In genomic region chr11:68259122-68259959, GRCh38 we compare ENCODE assay signal across 30 cellular contexts. TPM values are rescaled to one million over a fixed set of nuclear protein-coding genes. Genes with fewer than 3 reads are reported as not detected.
DNase-seq lines count a peak whose midpoint lies in the region; ATAC-seq, FAIRE-seq and TF ChIP-seq lines count a peak whose summit lies in the region.
"Had no signal": no experiment of that assay in that cellular context is flagged by ENCODE, and none has a peak within 500 bp of the region (broad histone marks: within the 10 kb centered on the region; RNA-seq: fewer than 3 reads in every experiment).

No MANE protein-coding gene starts in this region.

- H3K9me1 ChIP-seq in K562 (ENCODE audit: control insufficient read depth, insufficient read depth, low read length), result no peaks in the 10 kb centered on the region

- no peaks in the 10 kb centered on the region for H3K79me2 ChIP-seq in H9 (ENCODE audit: insufficient read depth, low read length)
- no peaks in the 10 kb centered on the region for H3K79me2 ChIP-seq in K562 (ENCODE audit: control insufficient read depth, insufficient read depth, low read length)

- no peak overlapping the region for H3K14ac ChIP-seq in H9 (ENCODE audit: insufficient read depth, low read length)

- H3K4me3 ChIP-seq in K562 (no peak overlapping the region), left ventricle myocardium inferior (no peak overlapping the region)
- H3K4me3 ChIP-seq: coronary artery, left lung, prostate gland, right lobe of liver, spleen, transverse colon had no signal

- no peak overlapping the region for H3K23ac ChIP-seq in H9 (ENCODE audit: insufficient read length, low read depth, low read length)

- no TSS peak for BruUV-seq in K562 (replicated peaks; lab: Mats Ljungman, UMichigan)

- DNase-seq in AG20443 (ENCODE audit: low spot score), result peak; percentile 4
- peak; percentile 27 for DNase-seq in H9
- peak in 1 of 4 experiments; percentile 10 for DNase-seq in K562 (ENCODE audit: extremely low read depth in 1 of 4, low spot score in 3 of 4)
- no peak for DNase-seq in naive B cell
- DNase-seq in NCI-H526 treated with DMSO at 0.1 percent for 48 hours (lab: John Stamatoyannopoulos, UW), result no peak
- no peak for DNase-seq in left ventricle myocardium inferior
- DNase-seq in KBM-7, result no peak
- DNase-seq: activated effector memory CD4-positive, alpha-beta T cell treated with Interleukin-2 at 50 U/mL for 16 hours; activated naive CD8-positive, alpha-beta T cell treated with anti-CD3 and anti-CD28 coated beads for 36 hours; aorta; CD8-positive, alpha-beta memory T cell; effector memory CD4-positive, alpha-beta T cell; EL; left lung; NCI-H2029; NCI-H524 treated with DMSO at 0.1 percent for 48 hours; OCI-M1; SK-N-SH; spleen; stimulated activated CD8-positive, alpha-beta memory T cell treated with anti-CD3 and anti-CD28 coated beads, Interleukin-4, amount 100 ng/mL, for 48 hours; transverse colon had no signal

- no peak overlapping the region for H3K18ac ChIP-seq in H9 (ENCODE audit: insufficient read length, low read depth, low read length)

- POLR2A ChIA-PET in K562 (lab: Yijun Ruan, JAX), result interaction anchor here (0.7 to 3.8 kb wide), 5 partner anchors 12 to 146 kb away, joined by 3 to 23 read pairs (median 4); partner anchors contain the start of gene C11orf24

- H2BK5ac ChIP-seq in H9 (ENCODE audit: insufficient read length, low read length), result no peak overlapping the region

- H4K91ac ChIP-seq in H9 (ENCODE audit: insufficient read length, low read depth, low read length), result no peak overlapping the region

- H3K4me2 ChIP-seq in H9 (ENCODE audit: insufficient read depth, insufficient read length, low read length), result no peak overlapping the region
- H3K4me2 ChIP-seq in K562 (ENCODE audit: insufficient read depth, low read length), result no peak overlapping the region
- H3K4me2 ChIP-seq: SK-N-SH had no signal

- TF ChIP-seq POLR2A in K562 (conservative IDR thresholded peaks at IDR 0.05), result no peak; the same call in 1 of the 2 replicates

- intact Hi-C loops in K562 (cut with micrococcal nuclease) (loop anchor here (5.0 kb wide), 2 partner anchors 123 to 188 kb away; no protein-coding TSS in a partner anchor), left ventricle myocardium inferior (cut with micrococcal nuclease) (loop anchor here (10.0 kb wide), 1 partner anchor 185 kb away; no protein-coding TSS in a partner anchor)

- H3K9me3 Mint-ChIP-seq in H9 (no peaks in the 10 kb centered on the region), naive B cell (peaks cover 0 to 2% (median 0%) of the 10 kb centered on the region in 7 donors)
- H3K9me3 Mint-ChIP-seq: activated naive CD8-positive, alpha-beta T cell treated with anti-CD3 and anti-CD28 coated beads for 36 hours; CD8-positive, alpha-beta memory T cell had no signal

- H2AFZ ChIP-seq in H9 (ENCODE audit: low read length) (no peak overlapping the region), K562 (ENCODE audit: low read depth, low read length) (no peak overlapping the region)

- H4K20me1 ChIP-seq in H9 (ENCODE audit: control insufficient read depth, insufficient read depth, insufficient read length), result no peaks in the 10 kb centered on the region
- H4K20me1 ChIP-seq in K562 (replicated peaks; ENCODE audit: control insufficient read depth, insufficient read depth, low read length), result peaks cover 3% of the 10 kb centered on the region; the same call in 1 of the 2 replicates

- no peak for ATAC-seq in K562
- ATAC-seq in naive B cell (ENCODE audit: low read depth in 2 of 2), result no peak
- ATAC-seq in GM21423 (IDR thresholded peaks at IDR 0.05; ENCODE audit: unreplicated experiment), result no peak
- ATAC-seq: activated CD4-positive, CD25-positive, alpha-beta regulatory T cell treated with anti-CD3 and anti-CD28 coated beads, Interleukin-2, amount 50 U/mL, for 24 hours; HCT116; left lung had no signal

- no peak overlapping the region for H3K4me3 Mint-ChIP-seq in H9
- H3K4me3 Mint-ChIP-seq in naive B cell, result peak overlapping the region in 1 of 8 donors; percentile 30
- H3K4me3 Mint-ChIP-seq: activated naive CD8-positive, alpha-beta T cell treated with anti-CD3 and anti-CD28 coated beads for 36 hours; CD8-positive, alpha-beta memory T cell had no signal

- peaks cover 21 to 39% (median 30%) of the 10 kb centered on the region in 3 experiments; a peak in 6 of 7 replicates for H3K36me3 Mint-ChIP-seq in H9 (ENCODE audit: insufficient read depth in 1 of 3, low read depth in 3 of 3)
- H3K36me3 Mint-ChIP-seq in naive B cell, result peaks cover 10 to 19% of the 10 kb centered on the region in 2 donors

- H3K36me3 ChIP-seq in K562 (ENCODE audit: control insufficient read depth, insufficient read depth, low read length), result peaks cover 38% of the 10 kb centered on the region; the same call in 2 of the 3 replicates
- peaks cover 40% of the 10 kb centered on the region for H3K36me3 ChIP-seq in left ventricle myocardium inferior

- H3K27me3 ChIP-seq in H9 (ENCODE audit: insufficient read depth, low read length) (no peaks in the 10 kb centered on the region), K562 (ENCODE audit: control insufficient read depth in 2 of 2, insufficient read depth in 2 of 2, low read length in 2 of 2) (no peaks in the 10 kb centered on the region), left ventricle myocardium inferior (ENCODE audit: low read depth) (no peaks in the 10 kb centered on the region)
- H3K27me3 ChIP-seq: left lung, neutrophil, right lobe of liver, spleen, transverse colon had no signal

- TF ChIP-seq RAD21 in K562 (CRISPR knock-in tag; conservative IDR thresholded peaks at IDR 0.05 in 1 of 2, IDR thresholded peaks at IDR 0.05 in 1 of 2), result no peak

- in situ Hi-C loops in K562 (cut with MboI) (loop anchor here (5.0 to 10.0 kb wide), 2 partner anchors 38 to 185 kb away; no protein-coding TSS in a partner anchor), KBM-7 (cut with MboI; ENCODE audit: low pct_unique_long_range_greater_than_20kb, low sequenced_read_pairs) (loop anchor here (10.0 kb wide), 1 partner anchor 45 kb away; no protein-coding TSS in a partner anchor)

- CTCF ChIA-PET in K562 (lab: Yijun Ruan, JAX; ENCODE audit: low intra/inter-chr PET ratio), result no interaction called here

- TF ChIP-seq EP300 in K562 (IDR thresholded peaks at IDR 0.05; ENCODE audit: low read length), result no peak

- H3T11ph ChIP-seq in H9 (ENCODE audit: low read length), result no peak overlapping the region

- H2AK5ac ChIP-seq in H9 (ENCODE audit: insufficient read length, low read length), result no peak overlapping the region

- H2BK20ac ChIP-seq in H9 (ENCODE audit: low read depth, low read length, poor library complexity, severe bottlenecking), result no peak overlapping the region

- H3K4me1 ChIP-seq in H9 (ENCODE audit: insufficient read depth, low read length) (peaks cover 3% of the 10 kb centered on the region; the same call in 1 of the 2 replicates), K562 (replicated peaks in 1 of 2; ENCODE audit: control insufficient read depth in 2 of 2, insufficient read depth in 2 of 2, low read length in 2 of 2) (peaks cover 9 to 15% of the 10 kb centered on the region in 2 experiments; a peak in 4 of 5 replicates), left ventricle myocardium inferior (peaks cover 21% of the 10 kb centered on the region)
- H3K4me1 ChIP-seq: prostate gland had no signal

- H3K27me3 Mint-ChIP-seq in H9 (ENCODE audit: low read depth) (peaks cover 12% of the 10 kb centered on the region), naive B cell (no peaks in the 10 kb centered on the region)

- H3K4ac ChIP-seq in H9 (ENCODE audit: low read depth, low read length), result no peak overlapping the region

- TF ChIP-seq CTCF in H9 (conservative IDR thresholded peaks at IDR 0.05), result no peak
- no peak for TF ChIP-seq CTCF in K562 (IDR thresholded peaks at IDR 0.05 in 2 of 3, conservative IDR thresholded peaks at IDR 0.05 in 1 of 3; ENCODE audit: insufficient read depth in 2 of 3, low read depth in 1 of 3, low read length in 3 of 3)
- no peak for TF ChIP-seq CTCF in left ventricle myocardium inferior (IDR thresholded peaks at IDR 0.05; ENCODE audit: borderline replicate concordance)

- no peak for FAIRE-seq in K562 (lab: Jason Lieb, UNC)
- FAIRE-seq: GM18507, TTC549 had no signal

- H3K4me1 Mint-ChIP-seq in H9, result peaks cover 9 to 10% of the 10 kb centered on the region in 2 experiments
- peaks cover 23 to 50% (median 45%) of the 10 kb centered on the region in 3 donors for H3K4me1 Mint-ChIP-seq in naive B cell

- H4K8ac ChIP-seq in H9 (replicated peaks; ENCODE audit: insufficient read length, low read depth, low read length), result no peak overlapping the region

- no peaks in the 10 kb centered on the region for H3K79me1 ChIP-seq in H9 (ENCODE audit: insufficient read depth, low read depth, low read length, poor library complexity, severe bottlenecking)

- H3K27ac Mint-ChIP-seq in H9 (peak overlapping the region; percentile 62 to 88 (median 74); a peak in 4 of 7 replicates), naive B cell (peak overlapping the region in 5 of 6 donors; percentile 70 to 90 (median 86))
- H3K27ac Mint-ChIP-seq: activated naive CD8-positive, alpha-beta T cell treated with anti-CD3 and anti-CD28 coated beads for 36 hours had no signal

- H2BK120ac ChIP-seq in H9 (ENCODE audit: low read depth, low read length, poor library complexity, severe bottlenecking), result no peak overlapping the region

- H3K23me2 ChIP-seq in H9 (ENCODE audit: insufficient read length, low read depth, low read length, poor library complexity, severe bottlenecking), result no peaks in the 10 kb centered on the region

- H2BK15ac ChIP-seq in H9 (ENCODE audit: low read depth, low read length), result no peak overlapping the region

- no peak overlapping the region for H3K56ac ChIP-seq in H9 (ENCODE audit: insufficient read length, low read depth, low read length)

- WGBS in H9 (ENCODE audit: extremely low coverage, insufficient read length, low lambda C conversion rate), result no CpG with 5 or more reads among the region's 15 CpGs
- 76% methylated on average over 14 of the region's 15 CpGs for WGBS in K562 (ENCODE audit: insufficient coverage, low coverage, missing lambda C conversion rate)

- H3K9me3 ChIP-seq in H9 (ENCODE audit: control insufficient read depth, low read depth, low read length) (no peaks in the 10 kb centered on the region), K562 (replicated peaks; ENCODE audit: control insufficient read depth, insufficient read depth, low read depth, low read length) (no peaks in the 10 kb centered on the region), left ventricle myocardium inferior (replicated peaks) (no peaks in the 10 kb centered on the region)
- H3K9me3 ChIP-seq: left lung, neutrophil, prostate gland, right lobe of liver, SK-N-SH, spleen, transverse colon had no signal

- H3K27ac ChIP-seq in H9 (ENCODE audit: insufficient read length, low read depth, low read length) (no peak overlapping the region), K562 (ENCODE audit: extremely low read depth, low read depth, low read length) (no peak overlapping the region), left ventricle myocardium inferior (replicated peaks) (no peak overlapping the region)
- H3K27ac ChIP-seq: coronary artery, left lung, neutrophil, prostate gland, transverse colon had no signal

- H3K9ac ChIP-seq in H9 (ENCODE audit: extremely low read depth, insufficient read length, low read length) (no peak overlapping the region), K562 (ENCODE audit: insufficient read depth in 1 of 2, low read depth in 2 of 2, low read length in 2 of 2) (peak overlapping the region in 1 of 2 experiments; percentile 54; a peak in 1 of 4 replicates)
- H3K9ac ChIP-seq: SK-N-SH had no signal

- H4K5ac ChIP-seq in H9 (ENCODE audit: insufficient read length, low read depth, low read length), result no peak overlapping the region

- H2BK12ac ChIP-seq in H9 (ENCODE audit: insufficient read length, low read depth, low read length), result no peak overlapping the region

RNA-seq across cellular contexts. Expression of gene C11orf24, which starts 12.4 kb away (rescaled TPM):
- total RNA-seq in H9 (2021) (46.8 and 50.5 TPM in 2 replicates), K562 (2014; rRNA removed) (50.5 and 57.6 TPM in 2 replicates), K562 (2014; rRNA removed; fragmentation: Illumina TruSeq; extraction: Trizol) (30.2 and 30.8 TPM in 2 replicates), K562 (2015; rRNA removed; fragmentation: Illumina TruSeq; extraction: Trizol) (31.7 and 32.5 TPM in 2 replicates), K562 (2021) (64.9 and 66.0 TPM in 2 replicates), left ventricle myocardium inferior (28.6 TPM)
- total RNA-seq in K562 (2011; cell fraction: chromatin; rRNA removed; ENCODE audit: low replicate concordance), result 53.7 and 91.3 TPM in 2 replicates
- total RNA-seq in K562 (2011; cell fraction: nucleolus; rRNA removed), result 78.4 and 79.7 TPM in 2 replicates
- 73.5 and 93.0 TPM in 2 replicates for total RNA-seq in K562 (2011; cell fraction: nucleoplasm; rRNA removed)
- polyA plus RNA-seq in K562 (2011; rRNA removed) (23.6 and 34.9 TPM in 2 replicates), K562 (2014; fragmentation: Illumina TruSeq; extraction: Trizol) (47.0 and 49.5 TPM in 2 replicates), K562 (2014; fragmentation: Nextera tagmentation; extraction: Ambion mirVana) (1 to 10 TPM; 2.0 to 4.4 TPM), K562 (2014; rRNA removed) (52.5 and 65.2 TPM in 2 replicates), naive B cell (ENCODE audit: low read depth in 6 of 6) (10 to 100 TPM; 22.2 to 67.0 (median 42.5) TPM)
- 42.1 and 76.0 TPM in 2 replicates for polyA plus RNA-seq in K562 (2011; cell fraction: cytosol; rRNA removed)
- 53.0 and 81.1 TPM in 2 replicates for polyA plus RNA-seq in K562 (2011; cell fraction: nucleus; rRNA removed)
- 38.0 and 127 TPM in 2 replicates for polyA plus RNA-seq in K562 (2012)
- polyA minus RNA-seq in K562 (2011; rRNA and poly(A)+ RNA removed), result 22.4 and 23.0 TPM in 2 replicates
- 27.9 and 31.7 TPM in 2 replicates for polyA minus RNA-seq in K562 (2011; cell fraction: cytosol; rRNA and poly(A)+ RNA removed)
- polyA minus RNA-seq in K562 (2011; cell fraction: nucleus; rRNA and poly(A)+ RNA removed), result 25.2 and 34.9 TPM in 2 replicates

RNA-seq across cellular contexts. Expression of gene KMT5B, which starts 46.2 kb away (rescaled TPM):
- total RNA-seq in H9 (2021) (61.2 and 61.6 TPM in 2 replicates), K562 (2014; rRNA removed) (15.5 and 20.8 TPM in 2 replicates), K562 (2014; rRNA removed; fragmentation: Illumina TruSeq; extraction: Trizol) (24.6 and 29.4 TPM in 2 replicates), K562 (2015; rRNA removed; fragmentation: Illumina TruSeq; extraction: Trizol) (21.3 and 22.0 TPM in 2 replicates), K562 (2021) (22.7 and 24.7 TPM in 2 replicates), left ventricle myocardium inferior (24.3 TPM)
- 25.4 and 66.1 TPM in 2 replicates for total RNA-seq in K562 (2011; cell fraction: chromatin; rRNA removed; ENCODE audit: low replicate concordance)
- total RNA-seq in K562 (2011; cell fraction: nucleolus; rRNA removed), result 10.5 and 14.7 TPM in 2 replicates
- total RNA-seq in K562 (2011; cell fraction: nucleoplasm; rRNA removed), result 19.0 and 28.4 TPM in 2 replicates
- polyA plus RNA-seq in K562 (2011; rRNA removed) (18.9 and 20.9 TPM in 2 replicates), K562 (2014; fragmentation: Illumina TruSeq; extraction: Trizol) (27.3 and 29.2 TPM in 2 replicates), K562 (2014; fragmentation: Nextera tagmentation; extraction: Ambion mirVana) (1 to 10 TPM; 7.3 to 7.4 TPM), K562 (2014; rRNA removed) (16.3 and 20.4 TPM in 2 replicates), naive B cell (ENCODE audit: low read depth in 6 of 6) (10 to 100 TPM; 34.7 to 67.8 (median 46.3) TPM)
- 4.5 and 9.3 TPM in 2 replicates for polyA plus RNA-seq in K562 (2011; cell fraction: cytosol; rRNA removed)
- 13.0 and 16.5 TPM in 2 replicates for polyA plus RNA-seq in K562 (2011; cell fraction: nucleus; rRNA removed)
- polyA plus RNA-seq in K562 (2012), result 18.2 and 21.9 TPM in 2 replicates
- polyA minus RNA-seq in K562 (2011; rRNA and poly(A)+ RNA removed), result 31.7 and 36.9 TPM in 2 replicates
- 9.8 and 10.7 TPM in 2 replicates for polyA minus RNA-seq in K562 (2011; cell fraction: cytosol; rRNA and poly(A)+ RNA removed)
- 10.1 and 14.9 TPM in 2 replicates for polyA minus RNA-seq in K562 (2011; cell fraction: nucleus; rRNA and poly(A)+ RNA removed)

RNA-seq across cellular contexts. Expression of gene LRP5, which starts 53.0 kb away (rescaled TPM):
- total RNA-seq in H9 (2021), result 38.4 and 41.3 TPM in 2 replicates
- total RNA-seq in K562 (2011; cell fraction: chromatin; rRNA removed; ENCODE audit: low replicate concordance), result 28.3 and 69.8 TPM in 2 replicates
- 63.7 and 66.6 TPM in 2 replicates for total RNA-seq in K562 (2011; cell fraction: nucleolus; rRNA removed)
- total RNA-seq in K562 (2011; cell fraction: nucleoplasm; rRNA removed), result 37.9 and 42.2 TPM in 2 replicates
- 14.9 and 23.8 TPM in 2 replicates for total RNA-seq in K562 (2014; rRNA removed)
- total RNA-seq in K562 (2014; rRNA removed; fragmentation: Illumina TruSeq; extraction: Trizol), result 2.1 and 3.1 TPM in 2 replicates
- total RNA-seq in K562 (2015; rRNA removed; fragmentation: Illumina TruSeq; extraction: Trizol), result 13.6 and 15.3 TPM in 2 replicates
- total RNA-seq in K562 (2021), result 43.1 and 44.2 TPM in 2 replicates
- polyA plus RNA-seq in K562 (2011; rRNA removed), result 5.1 and 11.0 TPM in 2 replicates
- polyA plus RNA-seq in K562 (2011; cell fraction: cytosol; rRNA removed), result 9.1 and 15.7 TPM in 2 replicates
- polyA plus RNA-seq in K562 (2011; cell fraction: nucleus; rRNA removed), result 16.9 and 36.4 TPM in 2 replicates
- polyA plus RNA-seq in K562 (2012), result 24.9 and 36.3 TPM in 2 replicates
- 13.5 and 28.2 TPM in 2 replicates for polyA plus RNA-seq in K562 (2014; fragmentation: Illumina TruSeq; extraction: Trizol)
- under 1 TPM; 0.48 to 0.63 TPM for polyA plus RNA-seq in K562 (2014; fragmentation: Nextera tagmentation; extraction: Ambion mirVana)
- polyA plus RNA-seq in K562 (2014; rRNA removed), result 16.1 and 17.6 TPM in 2 replicates
- 7.7 and 11.3 TPM in 2 replicates for polyA minus RNA-seq in K562 (2011; rRNA and poly(A)+ RNA removed)
- polyA minus RNA-seq in K562 (2011; cell fraction: cytosol; rRNA and poly(A)+ RNA removed), result 21.3 and 34.5 TPM in 2 replicates
- 24.4 and 27.9 TPM in 2 replicates for polyA minus RNA-seq in K562 (2011; cell fraction: nucleus; rRNA and poly(A)+ RNA removed)
- under 1 TPM in 5 of 6 donors, not detected in 1; 0.04 to 0.88 (median 0.56) TPM for polyA plus RNA-seq in naive B cell (ENCODE audit: low read depth in 6 of 6)
- total RNA-seq in left ventricle myocardium inferior, result 54.7 TPM

Comparison
In these comparisons a context has a peak if more than half of its experiments do, and no peak if none do; other contexts are left out.
1. DNase-seq: peak in AG20443 (single experiment) and H9 (single experiment); none in naive B cell (single experiment), NCI-H526 treated with DMSO at 0.1 percent for 48 hours (single experiment), left ventricle myocardium inferior (single experiment) and KBM-7 (single experiment).